ENCODE assay signal across 10 cellular contexts in the genomic region with DNA sequence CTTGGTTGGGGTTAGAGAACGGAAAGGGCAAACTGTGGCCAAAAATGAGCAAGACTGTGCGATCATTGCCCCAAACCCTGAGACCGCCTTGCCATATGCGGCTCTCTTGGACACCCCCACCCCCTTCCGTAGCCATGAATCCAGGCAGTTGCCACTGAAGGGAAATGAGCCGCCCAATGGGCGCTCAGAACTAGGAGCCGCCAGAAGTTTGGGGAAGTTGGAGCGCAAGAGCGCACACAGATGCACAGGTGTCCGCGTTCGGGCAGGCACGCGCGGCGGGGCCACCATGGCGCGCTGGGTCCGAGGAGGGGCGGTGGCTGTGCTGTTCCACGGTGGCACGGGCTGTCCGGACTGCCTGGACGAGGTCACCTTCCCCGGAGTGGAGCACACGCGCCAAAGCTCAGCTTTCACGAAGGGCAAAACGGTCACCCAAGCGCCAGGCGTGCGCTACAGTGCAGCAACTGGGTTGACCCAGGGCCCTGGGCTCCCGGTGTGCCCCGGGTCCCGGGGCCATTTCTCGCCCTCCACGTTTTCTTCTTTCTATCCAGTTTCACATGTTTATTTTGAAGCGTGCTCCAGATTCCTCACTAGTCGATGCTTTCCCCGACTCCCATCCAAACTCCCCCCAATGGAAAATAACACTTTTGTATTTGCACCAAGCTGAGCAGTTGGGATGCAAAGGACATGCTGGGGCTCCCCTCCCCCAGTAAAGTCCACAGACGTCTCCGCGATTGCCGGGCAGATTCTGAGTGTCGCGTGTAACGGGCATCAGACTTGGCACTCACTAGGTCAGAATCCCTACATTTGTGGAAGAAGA. TPM values are rescaled to one million over a fixed set of nuclear protein-coding genes. Genes with fewer than 3 reads are reported as not detected.
DNase-seq lines count a peak whose midpoint lies in the region; ATAC-seq, FAIRE-seq and TF ChIP-seq lines count a peak whose summit lies in the region.
"Had no signal": no experiment of that assay in that cellular context is flagged by ENCODE, and none has a peak within 500 bp of the region (broad histone marks: within the 10 kb centered on the region; RNA-seq: fewer than 3 reads in every experiment).

No MANE protein-coding gene starts in this region.

- H3K27ac ChIP-seq in astrocyte (ENCODE audit: low read depth, low read length): no peak overlapping the region
- no peak overlapping the region for H3K27ac ChIP-seq in iPS-18a (ENCODE audit: low read length)
- no peak overlapping the region for H3K27ac ChIP-seq in skeletal muscle tissue (ENCODE audit: low read depth, low read length)

- H3K36me3 Mint-ChIP-seq in astrocyte (ENCODE audit: low read depth, unreplicated experiment): no peaks in the 10 kb centered on the region

- H2AFZ ChIP-seq in astrocyte (ENCODE audit: low read depth, low read length): peak overlapping the region; percentile 78

- peak; percentile 72 for DNase-seq in H7
- DNase-seq in astrocyte (ENCODE audit: low read depth): peak; percentile 16
- DNase-seq in HuH-7.5 (ENCODE audit: low spot score): no peak
- DNase-seq: activated CD4-positive, alpha-beta T cell treated with anti-CD3 and anti-CD28 coated beads, Interleukin-2, amount 50 U/mL, for 1 hour; NCI-H1436 had no signal

- peaks cover 13% of the 10 kb centered on the region for H3K4me1 Mint-ChIP-seq in astrocyte (ENCODE audit: low read depth, unreplicated experiment)

- peaks cover 19% of the 10 kb centered on the region for H3K79me2 ChIP-seq in astrocyte (ENCODE audit: insufficient read depth, low read length)

- H3K4me2 ChIP-seq in astrocyte (ENCODE audit: low read length): peak overlapping the region; percentile 85

- peaks cover 41% of the 10 kb centered on the region for H3K27me3 Mint-ChIP-seq in astrocyte (ENCODE audit: low read depth, unreplicated experiment)

- no peak overlapping the region for H3K27ac Mint-ChIP-seq in astrocyte (ENCODE audit: unreplicated experiment)

- H3K4me3 Mint-ChIP-seq in astrocyte (ENCODE audit: unreplicated experiment): peak overlapping the region; percentile 79

- peaks cover 13% of the 10 kb centered on the region for H3K4me1 ChIP-seq in astrocyte (ENCODE audit: insufficient read depth, low read length)
- H3K4me1 ChIP-seq in iPS-18a (ENCODE audit: control insufficient read depth, low read depth, low read length): peaks cover 31% of the 10 kb centered on the region
- peaks cover 13 to 28% (median 22%) of the 10 kb centered on the region in 3 donors for H3K4me1 ChIP-seq in skeletal muscle tissue (ENCODE audit: control insufficient read depth in 3 of 3, insufficient read depth in 3 of 3, low read length in 3 of 3)

- H3K9me3 ChIP-seq in astrocyte (ENCODE audit: insufficient read depth, low read depth, low read length) (no peaks in the 10 kb centered on the region), iPS-18a (ENCODE audit: control insufficient read depth, low read depth, low read length) (no peaks in the 10 kb centered on the region), skeletal muscle tissue (ENCODE audit: control insufficient read depth in 3 of 3, low read length in 3 of 3) (no peaks in the 10 kb centered on the region)

- peaks cover 73% of the 10 kb centered on the region for H3K27me3 ChIP-seq in H7 (ENCODE audit: control insufficient read depth, insufficient read depth, low read length)
- H3K27me3 ChIP-seq in astrocyte (ENCODE audit: insufficient read depth, low read length): peaks cover 50% of the 10 kb centered on the region
- H3K27me3 ChIP-seq in iPS-18a (ENCODE audit: control insufficient read depth, insufficient read depth, low read length): peaks cover 75% of the 10 kb centered on the region
- peaks cover 24 to 66% (median 55%) of the 10 kb centered on the region in 3 donors for H3K27me3 ChIP-seq in skeletal muscle tissue (ENCODE audit: control insufficient read depth in 3 of 3, insufficient read depth in 3 of 3, low read length in 3 of 3)

- H3K36me3 ChIP-seq in H7 (replicated peaks; ENCODE audit: control insufficient read depth, insufficient read depth, low read length) (no peaks in the 10 kb centered on the region), astrocyte (ENCODE audit: insufficient read depth, low read length) (no peaks in the 10 kb centered on the region), iPS-18a (ENCODE audit: control insufficient read depth, low read depth, low read length) (no peaks in the 10 kb centered on the region), skeletal muscle tissue (ENCODE audit: control insufficient read depth in 3 of 3, insufficient read depth in 3 of 3, low read length in 3 of 3) (no peaks in the 10 kb centered on the region)

- H3K9ac ChIP-seq in astrocyte (ENCODE audit: low read length) (peak overlapping the region; percentile 61), iPS-18a (ENCODE audit: low read length) (no peak overlapping the region), skeletal muscle tissue (ENCODE audit: low read depth in 1 of 3, low read length in 3 of 3) (peak overlapping the region in 1 of 3 donors; percentile 51)

- peaks cover 3% of the 10 kb centered on the region for H3K9me3 Mint-ChIP-seq in astrocyte (ENCODE audit: unreplicated experiment)

- peaks cover 9% of the 10 kb centered on the region for H4K20me1 ChIP-seq in astrocyte (ENCODE audit: insufficient read depth, low read length)

- ATAC-seq in HG03442 (IDR thresholded peaks at IDR 0.05; ENCODE audit: unreplicated experiment) (no peak), GM21390 (IDR thresholded peaks at IDR 0.05; ENCODE audit: unreplicated experiment) (no peak), HG03108 (IDR thresholded peaks at IDR 0.05; ENCODE audit: unreplicated experiment) (no peak)

- no peak for TF ChIP-seq CTCF in astrocyte (IDR thresholded peaks at IDR 0.05; ENCODE audit: insufficient read depth, low read depth, low read length)

- no peak for FAIRE-seq in astrocyte (lab: Jason Lieb, UNC)

- H3K4me3 ChIP-seq in H7 (ENCODE audit: insufficient read depth, low read depth, low read length) (peak overlapping the region; percentile 51), astrocyte (ENCODE audit: insufficient read depth, low read depth, low read length) (peak overlapping the region; percentile 63), iPS-18a (ENCODE audit: low read length) (peak overlapping the region; percentile 71), skeletal muscle tissue (ENCODE audit: low read length in 3 of 3) (peak overlapping the region; percentile 62 to 80 (median 64))

RNA-seq across cellular contexts. Expression of gene PDE10A, which starts 0.9 kb away (rescaled TPM):
- total RNA-seq in H7 (2014; rRNA removed; shearing (Covaris generic)): 1.1 and 1.6 TPM in 2 replicates
- total RNA-seq in astrocyte: 5.4 and 7.4 TPM in 2 replicates
- 11.0 TPM for total RNA-seq in skeletal muscle tissue
